ENCODE assay signal across 7 cellular contexts in the genomic region with DNA sequence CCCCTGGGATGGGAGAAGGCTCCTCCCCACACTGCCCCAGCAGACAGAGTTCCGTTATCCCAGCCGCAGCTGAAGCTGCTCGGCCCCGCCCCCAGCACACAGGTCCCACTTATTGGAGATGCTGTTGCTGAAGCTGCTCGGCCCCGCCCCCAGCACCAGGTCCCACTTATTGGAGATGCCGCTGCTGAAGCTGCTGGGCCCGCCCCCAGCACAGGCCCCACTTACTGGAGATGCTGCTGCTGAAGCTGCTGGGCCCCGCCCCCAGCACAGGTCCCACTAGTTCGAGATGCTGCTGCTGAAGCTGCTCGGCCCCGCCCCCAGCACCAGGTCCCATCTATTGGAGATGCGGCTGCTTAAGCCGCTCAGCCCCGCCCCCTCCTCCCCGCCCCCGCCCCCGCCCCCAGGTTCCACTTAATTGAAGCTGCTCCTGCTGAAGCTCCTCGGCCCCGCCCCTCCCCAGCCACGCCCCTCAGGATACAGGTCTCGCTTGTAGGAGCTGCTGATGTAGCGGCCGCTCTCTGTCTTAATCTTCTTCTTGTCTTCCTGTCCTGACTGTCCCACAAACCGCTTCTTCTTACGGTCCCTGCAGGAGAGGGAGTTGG. TPM values are rescaled to one million over a fixed set of nuclear protein-coding genes. Genes with fewer than 3 reads are reported as not detected.
DNase-seq lines count a peak whose midpoint lies in the region; ATAC-seq and TF ChIP-seq lines count a peak whose summit lies in the region.
"Had no signal": no experiment of that assay in that cellular context is flagged by ENCODE, and none has a peak within 500 bp of the region (broad histone marks: within the 10 kb centered on the region; RNA-seq: fewer than 3 reads in every experiment).

No MANE protein-coding gene starts in this region.

- H3K27me3 ChIP-seq in DOHH2 (ENCODE audit: control insufficient read depth, low read length) (no peaks in the 10 kb centered on the region), ectodermal cell (ENCODE audit: control insufficient read depth, insufficient read depth, low read length, poor library complexity, severe bottlenecking) (no peaks in the 10 kb centered on the region)

- H3K27ac ChIP-seq in DOHH2 (ENCODE audit: low read depth, low read length) (peak overlapping the region; percentile 62), ectodermal cell (ENCODE audit: insufficient read depth, low read depth, low read length, poor library complexity, severe bottlenecking) (peak overlapping the region; percentile 79)

- peaks cover 17% of the 10 kb centered on the region for H3K36me3 Mint-ChIP-seq in HFFc6 (ENCODE audit: low read depth)

- peaks cover 8% of the 10 kb centered on the region for H3K79me2 ChIP-seq in DOHH2 (ENCODE audit: control insufficient read depth, low read length)

- H3K4me3 Mint-ChIP-seq in HFFc6, result no peak overlapping the region

- H3K36me3 ChIP-seq in DOHH2 (ENCODE audit: control insufficient read depth, low read length) (peaks cover 88% of the 10 kb centered on the region), ectodermal cell (ENCODE audit: control insufficient read depth, insufficient read depth, low read length) (peaks cover 12% of the 10 kb centered on the region)

- H3K4me1 ChIP-seq in DOHH2 (ENCODE audit: control insufficient read depth, low read length) (peaks cover 29% of the 10 kb centered on the region), ectodermal cell (ENCODE audit: control insufficient read depth, insufficient read depth, low read length) (peaks cover 23% of the 10 kb centered on the region)

- peaks cover 12% of the 10 kb centered on the region for H3K4me1 Mint-ChIP-seq in HFFc6 (ENCODE audit: low read depth)

- H3K9me3 ChIP-seq in DOHH2 (ENCODE audit: control insufficient read depth, insufficient read depth, low read length) (no peaks in the 10 kb centered on the region), ectodermal cell (ENCODE audit: control insufficient read depth, low read length) (no peaks in the 10 kb centered on the region)

- peak overlapping the region; percentile 78 for H3K4me2 ChIP-seq in DOHH2 (ENCODE audit: low read length)

- peaks cover 9% of the 10 kb centered on the region for H4K20me1 ChIP-seq in DOHH2 (ENCODE audit: control insufficient read depth, insufficient read depth, low read depth, low read length)

- no peak for ATAC-seq in GM21447 (IDR thresholded peaks at IDR 0.05; ENCODE audit: unreplicated experiment)

- 4 to 8% methylated on average over 20 to 26 of the region's 26 CpGs for WGBS in ectodermal cell, 2 experiments

- peaks cover 14% of the 10 kb centered on the region for H3F3A ChIP-seq in DOHH2 (ENCODE audit: control insufficient read depth, insufficient read depth)

- no peak overlapping the region for H3K27ac Mint-ChIP-seq in HFFc6

- H3K4me3 ChIP-seq in DOHH2 (ENCODE audit: low read length), result peak overlapping the region; percentile 48
- H3K4me3 ChIP-seq in ectodermal cell (ENCODE audit: insufficient read depth, low read depth, low read length), result no peak overlapping the region

- peak; percentile 58 for DNase-seq in NCI-H128 (lab: John Stamatoyannopoulos, UW; ENCODE audit: unreplicated experiment)
- DNase-seq in HFFc6, result no peak
- DNase-seq in activated CD8-positive, alpha-beta memory T cell treated with anti-CD3 and anti-CD28 coated beads for 24 hours, result no peak

- no peaks in the 10 kb centered on the region for H3K9me3 Mint-ChIP-seq in HFFc6

- TF ChIP-seq CTCF in DOHH2 (IDR thresholded peaks at IDR 0.05; ENCODE audit: low read depth, low read length, poor library complexity, severe bottlenecking) (no peak), HFFc6 (IDR thresholded peaks at IDR 0.05) (no peak)

- H3K9me2 ChIP-seq in DOHH2 (replicated peaks; ENCODE audit: control insufficient read depth, low read length), result no peaks in the 10 kb centered on the region

- peaks cover 2% of the 10 kb centered on the region; the same call in 1 of the 2 replicates for H3K27me3 Mint-ChIP-seq in HFFc6 (ENCODE audit: insufficient read depth)

RNA-seq across cellular contexts. Expression of a gene that starts 12.0 kb away (rescaled TPM):
- polyA plus RNA-seq in ectodermal cell (2013, experiment 1 of 4), result not detected
- not detected for polyA plus RNA-seq in ectodermal cell (2013, experiment 2 of 4)
- not detected for polyA plus RNA-seq in ectodermal cell (2013, experiment 3 of 4)
- 0.32 TPM for polyA plus RNA-seq in ectodermal cell (2013, experiment 4 of 4)
- total RNA-seq in HFFc6 (2021; fragmentation: NEBNext Ultra II Directional; extraction: Animal tissue kit (Norgen Biotek cat#: 25700)), result under 1 TPM in 1 of 6 experiments, not detected in 5; 0.17 TPM
- total RNA-seq: lung microvascular endothelial cell had no signal

RNA-seq across cellular contexts. Expression of a gene that starts 23.8 kb away (rescaled TPM):
- 62.7 TPM for polyA plus RNA-seq in ectodermal cell (2013, experiment 1 of 4)
- polyA plus RNA-seq in ectodermal cell (2013, experiment 2 of 4), result 73.1 TPM
- polyA plus RNA-seq in ectodermal cell (2013, experiment 3 of 4), result 39.9 TPM
- polyA plus RNA-seq in ectodermal cell (2013, experiment 4 of 4), result 37.2 TPM
- 10 to 100 TPM; 60.1 to 71.0 (median 61.9) TPM for total RNA-seq in HFFc6 (2021; fragmentation: NEBNext Ultra II Directional; extraction: Animal tissue kit (Norgen Biotek cat#: 25700))

RNA-seq across cellular contexts. Expression of a gene that starts 24.0 kb away (rescaled TPM):
- 24.4 TPM for polyA plus RNA-seq in ectodermal cell (2013, experiment 1 of 4)
- polyA plus RNA-seq in ectodermal cell (2013, experiment 2 of 4), result 20.9 TPM
- 19.5 TPM for polyA plus RNA-seq in ectodermal cell (2013, experiment 3 of 4)
- polyA plus RNA-seq in ectodermal cell (2013, experiment 4 of 4), result 22.5 TPM
- 10 to 100 TPM; 18.0 to 20.9 (median 18.7) TPM for total RNA-seq in HFFc6 (2021; fragmentation: NEBNext Ultra II Directional; extraction: Animal tissue kit (Norgen Biotek cat#: 25700))

RNA-seq across cellular contexts. Expression of a gene that starts 26.0 kb away (rescaled TPM):
- polyA plus RNA-seq in ectodermal cell (2013, experiment 1 of 4), result 0.26 TPM
- 0.30 TPM for polyA plus RNA-seq in ectodermal cell (2013, experiment 2 of 4)
- 0.85 TPM for polyA plus RNA-seq in ectodermal cell (2013, experiment 3 of 4)
- 0.61 TPM for polyA plus RNA-seq in ectodermal cell (2013, experiment 4 of 4)
- not detected for total RNA-seq in HFFc6 (2021; fragmentation: NEBNext Ultra II Directional; extraction: Animal tissue kit (Norgen Biotek cat#: 25700))
- total RNA-seq: lung microvascular endothelial cell had no signal

RNA-seq across cellular contexts. Expression of a gene that starts 59.7 kb away (rescaled TPM):
- polyA plus RNA-seq in ectodermal cell (2013, experiment 1 of 4), result 15.9 TPM
- polyA plus RNA-seq in ectodermal cell (2013, experiment 2 of 4), result 17.0 TPM
- 15.6 TPM for polyA plus RNA-seq in ectodermal cell (2013, experiment 3 of 4)
- 15.8 TPM for polyA plus RNA-seq in ectodermal cell (2013, experiment 4 of 4)
- total RNA-seq in HFFc6 (2021; fragmentation: NEBNext Ultra II Directional; extraction: Animal tissue kit (Norgen Biotek cat#: 25700)), result 10 to 100 TPM; 19.0 to 33.3 (median 20.6) TPM
